In the genomic region with DNA sequence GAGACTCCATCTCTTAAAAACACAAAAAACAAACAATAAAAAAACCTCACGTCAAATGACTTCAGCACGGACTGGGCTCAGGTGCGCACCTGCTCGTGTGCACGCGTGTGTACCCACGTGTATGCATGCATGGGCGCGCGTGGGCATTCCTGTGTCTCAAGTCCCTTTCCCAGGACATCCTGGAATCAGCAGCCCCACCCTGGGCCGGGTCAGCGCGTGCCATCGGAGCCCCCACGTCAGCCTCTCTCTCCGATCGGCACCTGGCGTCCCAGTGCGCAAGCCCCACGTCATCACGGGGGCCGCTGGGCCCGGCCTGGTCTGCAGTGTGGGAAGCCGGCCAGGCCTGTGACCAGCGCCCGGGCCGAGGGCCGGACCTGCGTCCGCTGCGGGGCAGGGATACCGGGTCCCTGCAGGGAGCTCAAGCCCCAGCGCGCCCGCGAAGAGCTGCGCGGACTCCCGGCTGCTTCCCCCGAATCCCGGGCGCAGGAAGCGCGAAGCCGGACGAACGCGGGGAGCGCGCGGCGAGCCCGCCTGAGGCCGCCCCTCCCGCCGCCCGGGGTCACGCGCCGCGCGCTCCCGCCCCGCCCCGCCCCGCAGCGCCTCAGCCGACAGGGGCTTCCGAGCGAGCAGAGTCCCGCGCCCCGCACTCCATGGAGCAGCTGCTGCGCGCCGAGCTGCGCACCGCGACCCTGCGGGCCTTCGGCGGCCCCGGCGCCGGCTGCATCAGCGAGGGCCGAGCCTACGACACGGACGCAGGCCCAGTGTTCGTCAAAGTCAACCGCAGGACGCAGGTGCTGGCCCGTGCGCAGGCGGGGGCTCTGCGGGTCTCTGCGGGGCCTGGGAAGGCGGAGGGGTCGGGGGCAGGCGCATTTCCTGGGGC, we compare ENCODE assay signal across 8 cellular contexts. TPM values are rescaled to one million over a fixed set of nuclear protein-coding genes. Genes with fewer than 3 reads are reported as not detected.
DNase-seq lines count a peak whose midpoint lies in the region; ATAC-seq and TF ChIP-seq lines count a peak whose summit lies in the region.

Gene FN3K (plus strand): TSS at position 629 of the 880 bp plus-strand sequence. CDS start 22 bp downstream, at position 651.

- TF ChIP-seq CTCF in astrocyte of the cerebellum (IDR thresholded peaks at IDR 0.05; ENCODE audit: low read depth, low read length, missing control alignments): no peak
- no peak for TF ChIP-seq CTCF in osteocyte (IDR thresholded peaks at IDR 0.05)

- H3K27me3 Mint-ChIP-seq in activated CD4-positive, alpha-beta T cell treated with anti-CD3 and anti-CD28 coated beads, Interleukin-2, amount 10 ng/mL, durations not matched to agents 24 days and 14 days: no peaks in the 10 kb centered on the region
- H3K27me3 Mint-ChIP-seq in osteocyte (ENCODE audit: unreplicated experiment): no peaks in the 10 kb centered on the region

- H3K27ac Mint-ChIP-seq in activated CD4-positive, alpha-beta T cell treated with anti-CD3 and anti-CD28 coated beads, Interleukin-2, amount 10 ng/mL, durations not matched to agents 24 days and 14 days: no peak within 1 kb of the TSS
- H3K27ac Mint-ChIP-seq in osteocyte (ENCODE audit: unreplicated experiment): peak within 1 kb of the TSS; percentile 44

- no peaks in the 10 kb centered on the region for H3K4me1 Mint-ChIP-seq in activated CD4-positive, alpha-beta T cell treated with anti-CD3 and anti-CD28 coated beads, Interleukin-2, amount 10 ng/mL, durations not matched to agents 24 days and 14 days
- peaks cover 10% of the 10 kb centered on the region for H3K4me1 Mint-ChIP-seq in osteocyte (ENCODE audit: unreplicated experiment)

- peak; percentile 81 for DNase-seq in activated CD4-positive, alpha-beta T cell treated with anti-CD3 and anti-CD28 coated beads, Interleukin-2, amount 10 ng/mL, durations not matched to agents 24 days and 14 days
- DNase-seq in activated CD4-positive, alpha-beta T cell treated with anti-CD3 and anti-CD28 coated beads, Interleukin-2, amount 50 U/mL, for 4 hours: no peak
- DNase-seq in OCI-M1 (lab: John Stamatoyannopoulos, UW): peak; percentile 62
- no peak for DNase-seq in astrocyte of the cerebellum (ENCODE audit: low read depth)
- DNase-seq in left ventricle myocardium superior: peak; percentile 84
- DNase-seq in osteocyte (ENCODE audit: extremely low spot score, unreplicated experiment): no peak
- DNase-seq in RPMI8226: no peak

- ATAC-seq in left ventricle myocardium superior: peak; percentile 72
- ATAC-seq in GM19351 (IDR thresholded peaks at IDR 0.05; ENCODE audit: unreplicated experiment): no peak

- H3K9me3 Mint-ChIP-seq in activated CD4-positive, alpha-beta T cell treated with anti-CD3 and anti-CD28 coated beads, Interleukin-2, amount 10 ng/mL, durations not matched to agents 24 days and 14 days: peaks cover 12% of the 10 kb centered on the region
- no peaks in the 10 kb centered on the region for H3K9me3 Mint-ChIP-seq in osteocyte (ENCODE audit: unreplicated experiment)

- peak within 1 kb of the TSS; percentile 50 for H3K4me3 ChIP-seq in astrocyte of the cerebellum (ENCODE audit: low read depth, low read length)

- peaks cover 32% of the 10 kb centered on the region for H3K36me3 Mint-ChIP-seq in activated CD4-positive, alpha-beta T cell treated with anti-CD3 and anti-CD28 coated beads, Interleukin-2, amount 10 ng/mL, durations not matched to agents 24 days and 14 days (ENCODE audit: low read depth)
- peaks cover 20% of the 10 kb centered on the region for H3K36me3 Mint-ChIP-seq in osteocyte (ENCODE audit: unreplicated experiment)

- H3K4me3 Mint-ChIP-seq in activated CD4-positive, alpha-beta T cell treated with anti-CD3 and anti-CD28 coated beads, Interleukin-2, amount 10 ng/mL, durations not matched to agents 24 days and 14 days: peak within 1 kb of the TSS; percentile 61
- H3K4me3 Mint-ChIP-seq in osteocyte (ENCODE audit: unreplicated experiment): peak within 1 kb of the TSS; percentile 72

- intact Hi-C loops in activated CD4-positive, alpha-beta T cell treated with anti-CD3 and anti-CD28 coated beads, Interleukin-2, amount 10 ng/mL, durations not matched to agents 24 days and 14 days (cut with micrococcal nuclease): no loop called here
- intact Hi-C loops in left ventricle myocardium superior (cut with micrococcal nuclease): no loop called here

- in situ Hi-C loops in astrocyte of the cerebellum (cut with HindIII; ENCODE audit: low sequenced_read_pairs): no loop called here

RNA-seq across cellular contexts. Expression of gene FN3K, which starts in this region (rescaled TPM):
- 2.9 and 3.7 TPM in 2 replicates for total RNA-seq in activated CD4-positive, alpha-beta T cell treated with anti-CD3 and anti-CD28 coated beads, Interleukin-2, amount 10 ng/mL, durations not matched to agents 24 days and 14 days
- total RNA-seq in left ventricle myocardium superior (92.6 TPM), osteocyte (22.9 and 25.2 TPM in 2 replicates)

Comparison
In these comparisons a context has a peak if more than half of its experiments do, and no peak if none do; other contexts are left out.
1. DNase-seq: peak in activated CD4-positive, alpha-beta T cell treated with anti-CD3 and anti-CD28 coated beads, Interleukin-2, amount 10 ng/mL, durations not matched to agents 24 days and 14 days (single experiment), OCI-M1 (single experiment) and left ventricle myocardium superior (single experiment); none in activated CD4-positive, alpha-beta T cell treated with anti-CD3 and anti-CD28 coated beads, Interleukin-2, amount 50 U/mL, for 4 hours (0 of 2), astrocyte of the cerebellum (single experiment), osteocyte (single experiment) and RPMI8226 (single experiment).